In the genomic region with DNA sequence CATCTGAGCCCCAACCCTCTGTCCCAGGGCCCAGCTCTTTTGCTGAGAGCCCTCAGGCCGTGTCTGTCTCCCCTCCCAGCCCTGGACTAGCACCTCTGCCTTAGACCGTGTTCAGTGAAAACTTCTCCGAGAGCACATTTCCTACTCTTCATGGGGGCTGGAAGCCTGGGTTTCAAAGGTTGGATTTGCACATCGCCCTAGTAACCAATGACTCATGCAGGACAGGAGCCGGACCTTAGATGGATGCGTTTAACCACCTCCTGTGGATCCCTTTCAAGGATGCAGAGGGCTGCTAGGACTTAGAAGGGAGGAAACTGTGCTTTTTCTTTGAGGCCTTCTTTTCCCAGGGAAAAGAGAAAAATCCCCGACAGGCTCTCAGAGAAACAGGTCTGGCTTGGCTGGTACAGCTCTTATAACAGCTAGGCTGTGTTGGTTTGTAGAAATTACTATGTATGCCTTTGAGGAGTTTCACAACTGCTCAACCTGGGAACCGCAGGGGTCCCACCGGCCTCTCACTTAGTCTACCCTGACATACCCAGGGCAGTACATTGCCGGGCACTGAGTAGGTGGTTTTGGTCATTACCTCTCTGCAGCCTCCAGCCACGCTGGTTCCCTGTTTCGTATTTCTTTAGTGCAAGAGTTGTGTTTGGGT, we compare ENCODE assay signal across 9 cellular contexts. TPM values are rescaled to one million over a fixed set of nuclear protein-coding genes. Genes with fewer than 3 reads are reported as not detected.
"Had no signal": no experiment of that assay in that cellular context is flagged by ENCODE, and none has a peak within 500 bp of the region (broad histone marks: within the 10 kb centered on the region; RNA-seq: fewer than 3 reads in every experiment).

No MANE protein-coding gene starts in this region.

RNA-seq across cellular contexts. Expression of gene DPP6, which starts 1.6 kb away (rescaled TPM):
- total RNA-seq: activated CD4-positive, alpha-beta memory T cell treated with anti-CD3 and anti-CD28 coated beads for 36 hours; activated CD4-positive, alpha-beta T cell treated with anti-CD3 and anti-CD28 coated beads, Interleukin-2, amount 10 ng/mL, durations not matched to agents 7 days and 5 days; activated naive CD4-positive, alpha-beta T cell treated with anti-CD3 and anti-CD28 coated beads, Interleukin-2, amount 50 U/mL, for 72 hours; activated T-cell treated with anti-CD3 and anti-CD28 coated beads, Interleukin-2, amount 50 U/mL, for 4 hours; ascending aorta; LHCN-M2; M059J; T-helper 2 cell treated with Interferon-gamma antibody and Interleukin-4, amounts not matched to agents 100 ng/mL and 5 ng/mL, for 36 hours had no signal
- polyA plus RNA-seq: cardiac muscle cell had no signal
